21 cellular contexts compared by ENCODE assay signal in the genomic region with DNA sequence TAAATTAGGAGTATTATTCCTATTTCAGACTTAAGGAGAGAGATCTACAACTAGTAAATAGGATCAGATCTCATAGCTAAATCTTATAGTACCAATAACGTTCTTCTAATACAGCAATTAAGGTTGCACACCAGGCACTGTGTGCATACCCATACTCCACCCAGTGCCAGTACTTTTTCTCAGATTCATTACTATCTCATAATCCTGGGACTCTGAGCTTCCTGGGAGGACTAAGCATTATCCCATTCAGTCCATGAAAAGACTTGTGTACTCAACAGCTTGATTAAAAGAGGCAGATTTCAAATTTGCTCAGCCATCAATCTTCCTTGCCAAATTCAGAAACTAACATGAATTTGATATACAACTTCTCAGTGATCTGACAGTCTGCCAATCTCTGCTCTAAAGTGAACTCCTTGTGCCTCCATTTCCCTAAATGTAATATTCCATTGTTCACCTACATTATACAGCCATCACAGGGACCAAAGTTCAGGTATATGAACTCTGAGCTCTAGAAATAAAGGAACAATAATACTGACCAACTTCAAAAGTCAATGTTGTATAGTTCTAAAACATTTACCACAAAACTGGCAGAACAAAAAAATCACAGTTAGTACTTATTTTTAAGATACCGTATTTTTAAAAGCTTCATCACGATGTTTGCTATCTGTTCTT. TPM values are rescaled to one million over a fixed set of nuclear protein-coding genes. Genes with fewer than 3 reads are reported as not detected.
DNase-seq lines count a peak whose midpoint lies in the region; ATAC-seq, FAIRE-seq and TF ChIP-seq lines count a peak whose summit lies in the region.
"Had no signal": no experiment of that assay in that cellular context is flagged by ENCODE, and none has a peak within 500 bp of the region (broad histone marks: within the 10 kb centered on the region; RNA-seq: fewer than 3 reads in every experiment).

No MANE protein-coding gene starts in this region.

- H3K9me3 ChIP-seq in Karpas-422 (ENCODE audit: low read length) = no peaks in the 10 kb centered on the region
- H3K9me3 ChIP-seq in MG63 = no peaks in the 10 kb centered on the region

- H3K79me2 ChIP-seq in Karpas-422 (ENCODE audit: low read length) = peaks cover 99% of the 10 kb centered on the region

- H3K9me2 ChIP-seq in Karpas-422 (replicated peaks; ENCODE audit: insufficient read depth, low read length) = no peaks in the 10 kb centered on the region

- DNase-seq in D721Med (ENCODE audit: insufficient read length, low spot score) (no peak), Karpas-422 (no peak), activated B cell treated with CpG ODN at 0.5 μM for 24 hours (no peak), MG63 (no peak)
- DNase-seq in stimulated activated naive B cell treated with anti-CD40 and anti-IgM and Interleukin-4, amounts not matched to agents 10 μg/mL and 1 μg/mL and 100 μg/mL, for 72 hours = no peak
- DNase-seq in stimulated activated CD4-positive, alpha-beta T cell treated with anti-CD3 and anti-CD28 coated beads, Interleukin-2, amount 100 ng/mL, for 24 hours = no peak
- no peak for DNase-seq in activated CD8-positive, alpha-beta memory T cell treated with anti-CD3 and anti-CD28 coated beads, Interleukin-2, amount 10 ng/mL, durations not matched to agents 7 days and 5 days
- DNase-seq: ACHN; AML-193; Calu3; CD4-positive, alpha-beta T cell; DMS79; MM.1S; NCI-H1105; NCI-H1694; NCI-H226; SHP77 treated with DMSO at 0.1 percent for 48 hours had no signal

- no peak for TF ChIP-seq CTCF in D721Med (IDR thresholded peaks at IDR 0.05; ENCODE audit: insufficient read depth, missing control alignments)
- no peak for TF ChIP-seq CTCF in activated B cell treated with CpG ODN at 0.5 μM for 24 hours (IDR thresholded peaks at IDR 0.05)

- peak overlapping the region; percentile 18 for H3K27ac Mint-ChIP-seq in activated B cell treated with CpG ODN at 0.5 μM for 24 hours
- H3K27ac Mint-ChIP-seq in stimulated activated naive B cell treated with anti-CD40 and anti-IgM and Interleukin-4, amounts not matched to agents 10 μg/mL and 1 μg/mL and 100 μg/mL, for 72 hours = peak overlapping the region; percentile 4
- no peak overlapping the region for H3K27ac Mint-ChIP-seq in activated CD8-positive, alpha-beta memory T cell treated with anti-CD3 and anti-CD28 coated beads, Interleukin-2, amount 10 ng/mL, durations not matched to agents 7 days and 5 days
- H3K27ac Mint-ChIP-seq: CD4-positive, alpha-beta T cell; GM23338; T-helper 1 cell treated with Interleukin-12 subunit alpha and Interleukin-12 subunit beta and Interleukin-4 antibody, amounts not matched to agents 30 μg/mL and 1 μg/mL, for 36 hours had no signal

- H3K36me3 Mint-ChIP-seq in activated B cell treated with CpG ODN at 0.5 μM for 24 hours (ENCODE audit: low read depth) = peaks cover 27% of the 10 kb centered on the region
- H3K36me3 Mint-ChIP-seq in stimulated activated naive B cell treated with anti-CD40 and anti-IgM and Interleukin-4, amounts not matched to agents 10 μg/mL and 1 μg/mL and 100 μg/mL, for 72 hours = peaks cover 27 to 54% of the 10 kb centered on the region in 2 donors
- no peaks in the 10 kb centered on the region for H3K36me3 Mint-ChIP-seq in activated CD8-positive, alpha-beta memory T cell treated with anti-CD3 and anti-CD28 coated beads, Interleukin-2, amount 10 ng/mL, durations not matched to agents 7 days and 5 days

- H3K9ac ChIP-seq in Karpas-422 (ENCODE audit: low read length) = no peak overlapping the region
- H3K9ac ChIP-seq: KMS-11 had no signal

- H3K4me3 ChIP-seq in Karpas-422 (ENCODE audit: low read length) (no peak overlapping the region), MG63 (no peak overlapping the region)
- H3K4me3 ChIP-seq: GM23338 had no signal

- H3K36me3 ChIP-seq in Karpas-422 (ENCODE audit: insufficient read depth, low read length) = peaks cover 9% of the 10 kb centered on the region; the same call in 1 of the 2 replicates
- H3K36me3 ChIP-seq in MG63 = no peaks in the 10 kb centered on the region

- no peaks in the 10 kb centered on the region for H3K27me3 Mint-ChIP-seq in activated B cell treated with CpG ODN at 0.5 μM for 24 hours
- H3K27me3 Mint-ChIP-seq in stimulated activated naive B cell treated with anti-CD40 and anti-IgM and Interleukin-4, amounts not matched to agents 10 μg/mL and 1 μg/mL and 100 μg/mL, for 72 hours = no peaks in the 10 kb centered on the region
- no peaks in the 10 kb centered on the region for H3K27me3 Mint-ChIP-seq in activated CD8-positive, alpha-beta memory T cell treated with anti-CD3 and anti-CD28 coated beads, Interleukin-2, amount 10 ng/mL, durations not matched to agents 7 days and 5 days
- H3K27me3 Mint-ChIP-seq: CD4-positive, alpha-beta T cell had no signal

- H2AFZ ChIP-seq in Karpas-422 (ENCODE audit: low read length) = no peak overlapping the region
- H2AFZ ChIP-seq: GM23338 had no signal

- peaks cover 1% of the 10 kb centered on the region for H3K9me3 Mint-ChIP-seq in activated B cell treated with CpG ODN at 0.5 μM for 24 hours
- H3K9me3 Mint-ChIP-seq in stimulated activated naive B cell treated with anti-CD40 and anti-IgM and Interleukin-4, amounts not matched to agents 10 μg/mL and 1 μg/mL and 100 μg/mL, for 72 hours = peaks cover 0 to 5% of the 10 kb centered on the region in 2 donors
- no peaks in the 10 kb centered on the region for H3K9me3 Mint-ChIP-seq in activated CD8-positive, alpha-beta memory T cell treated with anti-CD3 and anti-CD28 coated beads, Interleukin-2, amount 10 ng/mL, durations not matched to agents 7 days and 5 days (ENCODE audit: low read depth)
- H3K9me3 Mint-ChIP-seq: CD4-positive, alpha-beta T cell; GM23338; T-helper 1 cell treated with Interleukin-12 subunit alpha and Interleukin-12 subunit beta and Interleukin-4 antibody, amounts not matched to agents 30 μg/mL and 1 μg/mL, for 36 hours had no signal

- intact Hi-C loops in activated B cell treated with CpG ODN at 0.5 μM for 24 hours (cut with micrococcal nuclease) = no loop called here

- peaks cover 58% of the 10 kb centered on the region for H3K4me1 ChIP-seq in Karpas-422 (ENCODE audit: low read length)

- H3K27me3 ChIP-seq in Karpas-422 (ENCODE audit: low read length) (no peaks in the 10 kb centered on the region), MG63 (peaks cover 44% of the 10 kb centered on the region)

- no peak overlapping the region for H3K4me2 ChIP-seq in Karpas-422 (ENCODE audit: low read depth, low read length, poor library complexity, severe bottlenecking)
- H3K4me2 ChIP-seq: KMS-11 had no signal

- H4K20me1 ChIP-seq in Karpas-422 (ENCODE audit: insufficient read depth, low read depth, low read length) = no peaks in the 10 kb centered on the region

- H3K4me1 Mint-ChIP-seq in activated B cell treated with CpG ODN at 0.5 μM for 24 hours = peaks cover 92% of the 10 kb centered on the region
- peaks cover 58 to 96% of the 10 kb centered on the region in 2 donors for H3K4me1 Mint-ChIP-seq in stimulated activated naive B cell treated with anti-CD40 and anti-IgM and Interleukin-4, amounts not matched to agents 10 μg/mL and 1 μg/mL and 100 μg/mL, for 72 hours
- peaks cover 6% of the 10 kb centered on the region for H3K4me1 Mint-ChIP-seq in activated CD8-positive, alpha-beta memory T cell treated with anti-CD3 and anti-CD28 coated beads, Interleukin-2, amount 10 ng/mL, durations not matched to agents 7 days and 5 days

- CTCF ChIA-PET in activated B cell treated with CpG ODN at 0.5 μM for 24 hours (lab: Charles Lee) = interaction anchor here (0.9 to 1.8 kb wide), 3 partner anchors 15 to 160 kb away, joined by 3 to 5 read pairs (median 3); no protein-coding TSS in a partner anchor
- CTCF ChIA-PET in activated CD8-positive, alpha-beta memory T cell treated with anti-CD3 and anti-CD28 coated beads, Interleukin-2, amount 10 ng/mL, durations not matched to agents 7 days and 5 days (lab: Charles Lee) = no interaction called here

- H3K4me3 Mint-ChIP-seq in activated B cell treated with CpG ODN at 0.5 μM for 24 hours = no peak overlapping the region
- no peak overlapping the region for H3K4me3 Mint-ChIP-seq in stimulated activated naive B cell treated with anti-CD40 and anti-IgM and Interleukin-4, amounts not matched to agents 10 μg/mL and 1 μg/mL and 100 μg/mL, for 72 hours
- H3K4me3 Mint-ChIP-seq in activated CD8-positive, alpha-beta memory T cell treated with anti-CD3 and anti-CD28 coated beads, Interleukin-2, amount 10 ng/mL, durations not matched to agents 7 days and 5 days = no peak overlapping the region
- H3K4me3 Mint-ChIP-seq: CD4-positive, alpha-beta T cell; GM23338; T-helper 1 cell treated with Interleukin-12 subunit alpha and Interleukin-12 subunit beta and Interleukin-4 antibody, amounts not matched to agents 30 μg/mL and 1 μg/mL, for 36 hours had no signal

- ATAC-seq in activated B cell treated with CpG ODN at 0.5 μM for 24 hours (ENCODE audit: low read depth) = no peak
- ATAC-seq in stimulated activated naive B cell treated with anti-CD40 and anti-IgM and Interleukin-4, amounts not matched to agents 10 μg/mL and 1 μg/mL and 100 μg/mL, for 72 hours (replicated peaks) = no peak
- ATAC-seq in activated CD8-positive, alpha-beta memory T cell treated with anti-CD3 and anti-CD28 coated beads, Interleukin-2, amount 10 ng/mL, durations not matched to agents 7 days and 5 days = no peak
- ATAC-seq: GM23338 had no signal

- POLR2A ChIA-PET in activated B cell treated with CpG ODN at 0.5 μM for 24 hours (lab: Charles Lee) = interaction anchor here (0.8 to 1.8 kb wide), 4 partner anchors 11 to 83 kb away, joined by 5 to 7 read pairs (median 5); no protein-coding TSS in a partner anchor

- FAIRE-seq in D721Med (lab: Jason Lieb, UNC) = peak; percentile 53
- FAIRE-seq: RCC 7860 had no signal

- H3K27ac ChIP-seq in Karpas-422 (ENCODE audit: low read length) = peak overlapping the region; percentile 22; the same call in 1 of the 2 replicates
- H3K27ac ChIP-seq: KMS-11 had no signal

RNA-seq across cellular contexts. Expression of a gene that starts 7.2 kb away (rescaled TPM):
- 129 and 137 TPM in 2 replicates for total RNA-seq in Karpas-422 (2014; rRNA removed; shearing (Covaris generic); ENCODE audit: low replicate concordance)
- total RNA-seq in activated B cell treated with CpG ODN at 0.5 μM for 24 hours = 124 and 127 TPM in 2 replicates
- 8.1 and 8.6 TPM in 2 replicates for total RNA-seq in MG63 (2014; rRNA removed; shearing (Covaris generic); ENCODE audit: low replicate concordance)
- 10 to 100 TPM; 19.3 to 27.4 TPM for total RNA-seq in activated CD8-positive, alpha-beta memory T cell treated with anti-CD3 and anti-CD28 coated beads, Interleukin-2, amount 10 ng/mL, durations not matched to agents 7 days and 5 days
